9 cellular contexts compared by ENCODE assay signal in genomic region chr10:59181668-59182067, GRCh38. TPM values are rescaled to one million over a fixed set of nuclear protein-coding genes. Genes with fewer than 3 reads are reported as not detected.
DNase-seq lines count a peak whose midpoint lies in the region; ATAC-seq and TF ChIP-seq lines count a peak whose summit lies in the region.
"Had no signal": no experiment of that assay in that cellular context is flagged by ENCODE, and none has a peak within 500 bp of the region (broad histone marks: within the 10 kb centered on the region; RNA-seq: fewer than 3 reads in every experiment).

No MANE protein-coding gene starts in this region.

- TF ChIP-seq CTCF in AG09309 (IDR thresholded peaks at IDR 0.05; ENCODE audit: control insufficient read depth, insufficient read depth, low read depth, low read length, missing control alignments) = peak; percentile 56

- no peak overlapping the region for H3K4me3 Mint-ChIP-seq in natural killer cell treated with Interleukin-12 subunit alpha and Interleukin-12 subunit beta and Interleukin-15 and Interleukin-18, amount 100 ng/mL, for 72 hours

- peaks cover 5% of the 10 kb centered on the region for H3K9me3 Mint-ChIP-seq in natural killer cell treated with Interleukin-12 subunit alpha and Interleukin-12 subunit beta and Interleukin-15 and Interleukin-18, amount 100 ng/mL, for 72 hours

- H3K4me1 Mint-ChIP-seq in natural killer cell treated with Interleukin-12 subunit alpha and Interleukin-12 subunit beta and Interleukin-15 and Interleukin-18, amount 100 ng/mL, for 72 hours (ENCODE audit: low read depth in 2 of 2) = no peaks in the 10 kb centered on the region

- peaks cover 6% of the 10 kb centered on the region for H3K36me3 Mint-ChIP-seq in natural killer cell treated with Interleukin-12 subunit alpha and Interleukin-12 subunit beta and Interleukin-15 and Interleukin-18, amount 100 ng/mL, for 72 hours

- ATAC-seq in GM18861 (IDR thresholded peaks at IDR 0.05; ENCODE audit: unreplicated experiment) (peak; percentile 90), left cardiac atrium (peak; percentile 59 to 74)
- no peak for ATAC-seq in natural killer cell treated with Interleukin-12 subunit alpha and Interleukin-12 subunit beta and Interleukin-15 and Interleukin-18, amount 100 ng/mL, for 72 hours

- peak overlapping the region; percentile 58 for H3K27ac ChIP-seq in substantia nigra (ENCODE audit: low read depth, low read length, poor library complexity, severe bottlenecking)
- H3K27ac ChIP-seq: epithelial cell of prostate had no signal

- H3K27ac Mint-ChIP-seq in natural killer cell treated with Interleukin-12 subunit alpha and Interleukin-12 subunit beta and Interleukin-15 and Interleukin-18, amount 100 ng/mL, for 72 hours = no peak overlapping the region

- DNase-seq in AG09309 (ENCODE audit: low read depth) = peak; percentile 37
- peak; percentile 56 for DNase-seq in LHCN-M2 (ENCODE audit: low read depth)
- DNase-seq in SKM-1 (lab: John Stamatoyannopoulos, UW; ENCODE audit: unreplicated experiment) = peak; percentile 17
- DNase-seq in left cardiac atrium = no peak
- peak in 11 of 49 donors; percentile 0 to 59 (median 13) for DNase-seq in substantia nigra (lab: John Stamatoyannopoulos, UW)
- no peak for DNase-seq in NCI-H1930 (lab: John Stamatoyannopoulos, UW)
- DNase-seq in natural killer cell treated with Interleukin-12 subunit alpha and Interleukin-12 subunit beta and Interleukin-15 and Interleukin-18, amount 100 ng/mL, for 72 hours (ENCODE audit: low spot score) = no peak

- no peak overlapping the region for H3K4me3 ChIP-seq in AG09309 (ENCODE audit: control insufficient read depth, low read depth, low read length)

- intact Hi-C loops in left cardiac atrium (cut with DNase I) = loop anchor here (2.0 to 5.0 kb wide), 3 partner anchors 229 to 399 kb away; no protein-coding TSS in a partner anchor

- peaks cover 5 to 7% of the 10 kb centered on the region in 2 donors for H3K27me3 Mint-ChIP-seq in natural killer cell treated with Interleukin-12 subunit alpha and Interleukin-12 subunit beta and Interleukin-15 and Interleukin-18, amount 100 ng/mL, for 72 hours

RNA-seq across cellular contexts. Expression of gene PHYHIPL, which starts 5.2 kb away (rescaled TPM):
- total RNA-seq in LHCN-M2 (2014; rRNA removed) (0.06 and 0.13 TPM in 2 replicates), left cardiac atrium (under 1 TPM in 1 of 2 donors, not detected in 1; 0.09 TPM)
- polyA plus RNA-seq in LHCN-M2 (2012) = not detected
- not detected for total RNA-seq in natural killer cell treated with Interleukin-12 subunit alpha and Interleukin-12 subunit beta and Interleukin-15 and Interleukin-18, amount 100 ng/mL, for 72 hours

Comparison
In these comparisons a context has a peak if more than half of its experiments do, and no peak if none do; other contexts are left out.
1. DNase-seq: peak in AG09309 (single experiment), LHCN-M2 (single experiment) and SKM-1 (single experiment); none in left cardiac atrium (single experiment), NCI-H1930 (0 of 2) and natural killer cell treated with Interleukin-12 subunit alpha and Interleukin-12 subunit beta and Interleukin-15 and Interleukin-18, amount 100 ng/mL, for 72 hours (single experiment).
2. ATAC-seq: peak in GM18861 (single experiment) and left cardiac atrium (2 of 2); none in natural killer cell treated with Interleukin-12 subunit alpha and Interleukin-12 subunit beta and Interleukin-15 and Interleukin-18, amount 100 ng/mL, for 72 hours (0 of 2).